9 cellular contexts compared by ENCODE assay signal in genomic region chr6:32192608-32193039, GRCh38. TPM values are rescaled to one million over a fixed set of nuclear protein-coding genes. Genes with fewer than 3 reads are reported as not detected.
DNase-seq lines count a peak whose midpoint lies in the region; ATAC-seq, FAIRE-seq and TF ChIP-seq lines count a peak whose summit lies in the region.
"Had no signal": no experiment of that assay in that cellular context is flagged by ENCODE, and none has a peak within 500 bp of the region (broad histone marks: within the 10 kb centered on the region; RNA-seq: fewer than 3 reads in every experiment).

Gene GPSM3 (minus strand): TSS chr6:32192643. CDS start chr6:32192513, 130 bp downstream.

- H3K4me3 ChIP-seq in H7 (ENCODE audit: insufficient read depth, low read depth, low read length) (peak within 1 kb of the TSS; percentile 26), SK-N-MC (peak within 1 kb of the TSS; percentile 69), GM12878 (peak within 1 kb of the TSS; percentile 90)

- 0% methylated on average over 5 of the region's 5 CpGs for WGBS in GM12878 (ENCODE audit: insufficient coverage, insufficient replicate concordance, low lambda C conversion rate, missing lambda C conversion rate)

- H3K79me2 ChIP-seq in GM12878 (ENCODE audit: control insufficient read depth, insufficient read depth, low read length) = peaks cover 54% of the 10 kb centered on the region

- SMC1A ChIA-PET in GM12878 (lab: Charles Lee; ENCODE audit: uncharacterized antibody, unreplicated experiment) = interaction anchor here (0.7 to 4.3 kb wide), 4 partner anchors 15 to 63 kb away, joined by 3 to 41 read pairs (median 14); partner anchors contain the start of genes AGPAT1, ATF6B, FKBPL and RNF5

- TF ChIP-seq RAD21 in GM12878 (IDR thresholded peaks at IDR 0.05; ENCODE audit: insufficient read depth, low read depth, low read length) = no peak

- peaks cover 32% of the 10 kb centered on the region for H3K4me1 ChIP-seq in GM12878 (ENCODE audit: control insufficient read depth, insufficient read depth, low read length)

- RAD21 ChIA-PET in GM12878 (lab: Charles Lee; ENCODE audit: unreplicated experiment) = interaction anchor here (0.7 to 3.7 kb wide), 7 partner anchors 13 to 779 kb away, joined by 3 to 27 read pairs (median 3); partner anchors contain the start of genes AGPAT1, ATF6B and FKBPL

- no peak for ATAC-seq in GM12878
- ATAC-seq in left colon = no peak
- ATAC-seq in GM21447 (IDR thresholded peaks at IDR 0.05; ENCODE audit: unreplicated experiment) = no peak

- H3K27ac ChIP-seq in SK-N-MC (peak within 1 kb of the TSS; percentile 97), GM12878 (ENCODE audit: control insufficient read depth, insufficient read depth) (peak within 1 kb of the TSS; percentile 100)

- BruUV-seq in GM12878 (replicated peaks; lab: Mats Ljungman, UMichigan) = no TSS peak

- peak; percentile 66 for TF ChIP-seq POLR2A in GM12878 (IDR thresholded peaks at IDR 0.05; ENCODE audit: low read depth, low read length)

- H3K36me3 ChIP-seq in H7 (replicated peaks; ENCODE audit: control insufficient read depth, insufficient read depth, low read length) = peaks cover 4% of the 10 kb centered on the region
- H3K36me3 ChIP-seq in SK-N-MC (ENCODE audit: insufficient read depth, low read length) = peaks cover 8% of the 10 kb centered on the region
- peaks cover 0 to 2% of the 10 kb centered on the region in 2 experiments; a peak in 1 of 4 replicates for H3K36me3 ChIP-seq in GM12878 (ENCODE audit: control insufficient read depth in 2 of 2, insufficient read depth in 2 of 2, low read length in 1 of 2)

- H3K9ac ChIP-seq in SK-N-MC (ENCODE audit: insufficient read length) = peak within 1 kb of the TSS; percentile 66
- H3K9ac ChIP-seq in GM12878 (ENCODE audit: control insufficient read depth, insufficient read depth, low read length) = peak within 1 kb of the TSS; percentile 99

- H3K27me3 ChIP-seq in H7 (ENCODE audit: control insufficient read depth, insufficient read depth, low read length) = no peaks in the 10 kb centered on the region
- H3K27me3 ChIP-seq in GM12878 (replicated peaks in 1 of 2; ENCODE audit: control insufficient read depth in 2 of 2, insufficient read depth in 2 of 2, low read length in 1 of 2) = no peaks in the 10 kb centered on the region

- H4K20me1 ChIP-seq in GM12878 (ENCODE audit: control insufficient read depth, insufficient read depth) = no peaks in the 10 kb centered on the region

- TF ChIP-seq EP300 in GM12878 (IDR thresholded peaks at IDR 0.05; ENCODE audit: borderline replicate concordance in 1 of 2, control insufficient read depth in 1 of 2, low read depth in 2 of 2, low read length in 2 of 2) = no peak

- POLR2A ChIA-PET in GM12878 (lab: Charles Lee) = interaction anchor here (0.5 to 7.0 kb wide), 10 partner anchors 14 to 837 kb away, joined by 3 to 123 read pairs (median 5); partner anchors contain the start of genes AGPAT1, ATF6B, FKBPL and HLA-DMA

- CTCF ChIA-PET in GM12878 (lab: Yijun Ruan, JAX) = interaction anchor here (1.3 to 4.2 kb wide), 4 partner anchors 14 to 74 kb away, joined by 4 to 35 read pairs (median 7); partner anchors contain the start of genes ATF6B and FKBPL

- DNase-seq in H7 (peak; percentile 67), SK-N-MC (ENCODE audit: low read depth, low spot score) (peak; percentile 91), GM12878 (ENCODE audit: low read depth, low spot score) (peak; percentile 59), left colon (peak; percentile 75 to 82), AG08396 (ENCODE audit: low spot score) (no peak), D721Med (ENCODE audit: insufficient read length, low spot score) (no peak)
- peak; percentile 38 for DNase-seq in stimulated activated naive CD4-positive, alpha-beta T cell treated with Interleukin-2 at 50 U/mL for 16 hours (lab: John Stamatoyannopoulos, UW)

- H2AFZ ChIP-seq in GM12878 (ENCODE audit: control insufficient read depth, low read depth, low read length) = peak within 1 kb of the TSS; percentile 9; the same call in 1 of the 2 replicates

- in situ Hi-C loops in GM12878 (cut with MboI) = no loop called here

- TF ChIP-seq CTCF in GM12878 (IDR thresholded peaks at IDR 0.05 in 2 of 3, conservative IDR thresholded peaks at IDR 0.05 in 1 of 3; ENCODE audit: control insufficient read depth in 2 of 3, extremely low read depth in 1 of 3, insufficient read depth in 1 of 3, low read depth in 3 of 3, low read length in 3 of 3) = no peak
- TF ChIP-seq CTCF in D721Med (IDR thresholded peaks at IDR 0.05; ENCODE audit: insufficient read depth, missing control alignments) = no peak

- H3K4me2 ChIP-seq in GM12878 (ENCODE audit: control insufficient read depth, insufficient read depth) = peak within 1 kb of the TSS; percentile 99

- intact Hi-C loops in GM12878 (cut with micrococcal nuclease; ENCODE audit: unreplicated experiment) (no loop called here), left colon (cut with DNase I, micrococcal nuclease) (loop anchor here in 1 of 2 donors (10.0 kb wide), 1 partner anchor 78 kb away; no protein-coding TSS in a partner anchor)

- peak; percentile 38 for FAIRE-seq in GM12878 (lab: Jason Lieb, UNC)
- FAIRE-seq in D721Med (lab: Jason Lieb, UNC) = no peak
- FAIRE-seq: colon had no signal

- H3K9me3 ChIP-seq in SK-N-MC (ENCODE audit: low read depth, low read length) = no peaks in the 10 kb centered on the region
- H3K9me3 ChIP-seq in GM12878 (replicated peaks; ENCODE audit: control insufficient read depth, insufficient read depth, low read length) = no peaks in the 10 kb centered on the region

TF ChIP-seq in GM12878, 131 proteins besides CTCF, POLR2A, EP300 and RAD21 (continues in another document):
- TF ChIP-seq POLR2AphosphoS5 (IDR thresholded peaks at IDR 0.05; ENCODE audit: low read length) (peak; percentile 71), MEF2A (IDR thresholded peaks at IDR 0.05; ENCODE audit: insufficient read depth, low read depth, low read length) (no peak), BHLHE40 (IDR thresholded peaks at IDR 0.05; ENCODE audit: borderline replicate concordance in 1 of 2, low read depth in 2 of 2, low read length in 1 of 2) (no peak), RBBP5 (conservative IDR thresholded peaks at IDR 0.05) (no peak), KLF5 (IDR thresholded peaks at IDR 0.05; ENCODE audit: partially characterized antibody) (no peak), CHD4 (IDR thresholded peaks at IDR 0.05) (no peak), KDM1A (IDR thresholded peaks at IDR 0.05; ENCODE audit: borderline replicate concordance) (no peak), MLLT1 (IDR thresholded peaks at IDR 0.05) (peak; percentile 9; the same call in 1 of the 2 replicates), RCOR1 (conservative IDR thresholded peaks at IDR 0.05; ENCODE audit: low read depth, low read length) (no peak), MAX (IDR thresholded peaks at IDR 0.05; ENCODE audit: low read depth, low read length) (no peak), JUNB (IDR thresholded peaks at IDR 0.05) (no peak), GATAD2B (conservative IDR thresholded peaks at IDR 0.05; ENCODE audit: low read depth) (0 out of 2 replicates have a peak, but pooled peaks have one; percentile 29), TBL1XR1 (IDR thresholded peaks at IDR 0.05; ENCODE audit: low read depth, low read length) (no peak), BMI1 (IDR thresholded peaks at IDR 0.05; ENCODE audit: borderline replicate concordance) (no peak)
- TF ChIP-seq, protein P1, sequence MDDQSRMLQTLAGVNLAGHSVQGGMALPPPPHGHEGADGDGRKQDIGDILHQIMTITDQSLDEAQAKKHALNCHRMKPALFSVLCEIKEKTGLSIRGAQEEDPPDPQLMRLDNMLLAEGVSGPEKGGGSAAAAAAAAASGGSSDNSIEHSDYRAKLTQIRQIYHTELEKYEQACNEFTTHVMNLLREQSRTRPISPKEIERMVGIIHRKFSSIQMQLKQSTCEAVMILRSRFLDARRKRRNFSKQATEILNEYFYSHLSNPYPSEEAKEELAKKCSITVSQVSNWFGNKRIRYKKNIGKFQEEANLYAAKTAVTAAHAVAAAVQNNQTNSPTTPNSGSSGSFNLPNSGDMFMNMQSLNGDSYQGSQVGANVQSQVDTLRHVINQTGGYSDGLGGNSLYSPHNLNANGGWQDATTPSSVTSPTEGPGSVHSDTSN (IDR thresholded peaks at IDR 0.05; ENCODE audit: insufficient replicate concordance, low read depth, low read length) = no peak

RNA-seq across cellular contexts. Expression of gene GPSM3, which starts in this region (rescaled TPM):
- total RNA-seq in H7 (2014; rRNA removed; shearing (Covaris generic)) = 21.2 and 26.8 TPM in 2 replicates
- total RNA-seq in GM12878 (2013; cell fraction: nucleolus; rRNA removed) = 21.0 and 22.1 TPM in 2 replicates
- total RNA-seq in GM12878 (2014; rRNA removed) (117 and 133 TPM in 2 replicates), GM12878 (2014; rRNA removed; fragmentation: Illumina TruSeq; extraction: Trizol) (63.7 and 71.6 TPM in 2 replicates), GM12878 (2021) (131 TPM in 2 replicates), left colon (10 to 100 TPM in 1 of 2 donors, 1 to 10 TPM in 1; 5.6 to 11.1 TPM)
- polyA plus RNA-seq in GM12878 (2011; ENCODE audit: low read depth) = 120 TPM
- polyA plus RNA-seq in GM12878 (2011; rRNA removed) (65.3 and 131 TPM in 2 replicates), GM12878 (2014; fragmentation: Illumina TruSeq; extraction: Trizol) (60.2 and 104 TPM in 2 replicates), GM12878 (2014; fragmentation: Nextera tagmentation; extraction: Ambion mirVana) (10 to 100 TPM; 22.0 to 61.9 TPM), GM12878 (2014; rRNA removed) (112 and 144 TPM in 2 replicates), GM12878 (2016; fragmentation: Nextera tagmentation; extraction: Ambion mirVana) (100 to 1,000 TPM; 114 to 137 TPM)
- polyA plus RNA-seq in GM12878 (2011; cell fraction: cytosol; rRNA removed) = 140 and 143 TPM in 2 replicates
- polyA plus RNA-seq in GM12878 (2011; cell fraction: nucleus; rRNA removed) = 108 and 123 TPM in 2 replicates
- polyA plus RNA-seq in GM12878 (2012) = 181 and 192 TPM in 2 replicates
- polyA minus RNA-seq in GM12878 (2011; rRNA and poly(A)+ RNA removed) = 41.2 and 68.6 TPM in 2 replicates
- 38.2 and 43.9 TPM in 2 replicates for polyA minus RNA-seq in GM12878 (2011; cell fraction: cytosol; rRNA and poly(A)+ RNA removed)
- 14.0 and 23.9 TPM in 2 replicates for polyA minus RNA-seq in GM12878 (2011; cell fraction: nucleus; rRNA and poly(A)+ RNA removed)

Comparison
In these comparisons a context has a peak if more than half of its experiments do, and no peak if none do; other contexts are left out.
1. DNase-seq: peak in H7 (single experiment), SK-N-MC (single experiment), GM12878 (single experiment), left colon (2 of 2) and stimulated activated naive CD4-positive, alpha-beta T cell treated with Interleukin-2 at 50 U/mL for 16 hours (single experiment); none in AG08396 (single experiment) and D721Med (single experiment).
2. H3K4me3 ChIP-seq: peak in every context shown above with its lines; median percentile 90 in GM12878; 69 in SK-N-MC; 26 in H7.